ENCODE assay signal across 10 cellular contexts in genomic region chr6:90107721-90108364, GRCh38.
DNase-seq lines count a peak whose midpoint lies in the region; ATAC-seq, FAIRE-seq and TF ChIP-seq lines count a peak whose summit lies in the region.
"Had no signal": no experiment of that assay in that cellular context is flagged by ENCODE, and none has a peak within 500 bp of the region (broad histone marks: within the 10 kb centered on the region; RNA-seq: fewer than 3 reads in every experiment).

No MANE protein-coding gene starts in this region.

- H3K4me1 ChIP-seq in smooth muscle cell (ENCODE audit: low read depth) (peaks cover 7% of the 10 kb centered on the region), MM.1S (ENCODE audit: low read length) (peaks cover 41% of the 10 kb centered on the region)

- H3K27me3 Mint-ChIP-seq in neural crest cell (ENCODE audit: low read depth), result no peaks in the 10 kb centered on the region

- H3K79me2 ChIP-seq in smooth muscle cell (ENCODE audit: low read depth) (no peaks in the 10 kb centered on the region), MM.1S (ENCODE audit: low read length) (no peaks in the 10 kb centered on the region)

- peaks cover 6% of the 10 kb centered on the region for H3K9me3 Mint-ChIP-seq in neural crest cell

- H3K9ac ChIP-seq in smooth muscle cell (ENCODE audit: low read depth) (no peak overlapping the region), MM.1S (ENCODE audit: low read length) (no peak overlapping the region)

- ATAC-seq in GM18907 (IDR thresholded peaks at IDR 0.05; ENCODE audit: unreplicated experiment) (peak; percentile 94), GM21825 (IDR thresholded peaks at IDR 0.05; ENCODE audit: unreplicated experiment) (peak; percentile 86), HG03575 (IDR thresholded peaks at IDR 0.05; ENCODE audit: extremely low read depth, insufficient number of reproducible peaks, low FRiP score, unreplicated experiment) (peak; percentile 80), SK-N-SH treated with all-trans-retinoic acid at 6 μM for 48 hours (no peak)

- FAIRE-seq in urothelium cell line (lab: Jason Lieb, UNC), result no peak

- H4K20me1 ChIP-seq in smooth muscle cell (ENCODE audit: low read depth) (no peaks in the 10 kb centered on the region), MM.1S (ENCODE audit: insufficient read depth, low read length) (no peaks in the 10 kb centered on the region)

- H3K27ac ChIP-seq in smooth muscle cell (ENCODE audit: low read depth) (no peak overlapping the region), MM.1S (ENCODE audit: low read length) (no peak overlapping the region)

- DNase-seq in neural crest cell (ENCODE audit: low read depth, low spot score) (no peak), urothelium cell line (ENCODE audit: low spot score) (no peak), smooth muscle cell (lab: John Stamatoyannopoulos, UW; ENCODE audit: unreplicated experiment) (no peak), MM.1S (no peak)
- DNase-seq: NCI-H526, nephron progenitor cell had no signal

- H3K27ac Mint-ChIP-seq in neural crest cell (ENCODE audit: unreplicated experiment), result peak overlapping the region; percentile 65
- H3K27ac Mint-ChIP-seq: nephron progenitor cell had no signal

- H3K9me2 ChIP-seq in MM.1S (replicated peaks; ENCODE audit: insufficient read depth, low read length), result no peaks in the 10 kb centered on the region

- 94% methylated on average over 4 of the region's 4 CpGs for WGBS in smooth muscle cell (ENCODE audit: low lambda C conversion rate)

- H3K36me3 ChIP-seq in smooth muscle cell (ENCODE audit: low read depth) (no peaks in the 10 kb centered on the region), MM.1S (replicated peaks; ENCODE audit: insufficient read depth, low read length) (no peaks in the 10 kb centered on the region)

- no peak overlapping the region for H2AFZ ChIP-seq in smooth muscle cell (ENCODE audit: low read depth)
- H2AFZ ChIP-seq in MM.1S (ENCODE audit: low read length), result no peak overlapping the region

- TF ChIP-seq CTCF in neural crest cell (conservative IDR thresholded peaks at IDR 0.05) (no peak), smooth muscle cell (IDR thresholded peaks at IDR 0.05; ENCODE audit: borderline replicate concordance, insufficient read depth, poor library complexity, severe bottlenecking) (no peak), MM.1S (IDR thresholded peaks at IDR 0.05; ENCODE audit: low read length) (no peak)

- H3F3A ChIP-seq in smooth muscle cell (ENCODE audit: low read depth) (no peaks in the 10 kb centered on the region), MM.1S (ENCODE audit: insufficient read depth, low read length) (peaks cover 14% of the 10 kb centered on the region; the same call in 1 of the 2 replicates)

- peaks cover 9% of the 10 kb centered on the region for H3K36me3 Mint-ChIP-seq in neural crest cell (ENCODE audit: low read depth)

- no peak overlapping the region for H3K4me3 Mint-ChIP-seq in neural crest cell
- H3K4me3 Mint-ChIP-seq: nephron progenitor cell had no signal

- H3K9me3 ChIP-seq in smooth muscle cell (replicated peaks; ENCODE audit: low read depth) (peaks cover under 1% of the 10 kb centered on the region), MM.1S (replicated peaks; ENCODE audit: insufficient read depth, low read length) (no peaks in the 10 kb centered on the region)

- H3K4me2 ChIP-seq in smooth muscle cell (no peak overlapping the region), MM.1S (ENCODE audit: low read depth, low read length) (no peak overlapping the region)

- H3K4me3 ChIP-seq in smooth muscle cell (no peak overlapping the region), MM.1S (ENCODE audit: low read length) (no peak overlapping the region)

- H3K27me3 ChIP-seq in smooth muscle cell (ENCODE audit: low read depth), result no peaks in the 10 kb centered on the region
- no peaks in the 10 kb centered on the region for H3K27me3 ChIP-seq in MM.1S (replicated peaks; ENCODE audit: insufficient read depth, low read length)

- H3K4me1 Mint-ChIP-seq in neural crest cell, result peaks cover 37% of the 10 kb centered on the region

TF ChIP-seq in SK-N-SH treated with all-trans-retinoic acid at 6 μM for 48 hours, 23 proteins besides CTCF, POLR2A, EP300 and RAD21:
- TF ChIP-seq OSR1 (CRISPR knock-in tag; IDR thresholded peaks at IDR 0.05), result no peak
- no peak for TF ChIP-seq ZNF565 (CRISPR knock-in tag; conservative IDR thresholded peaks at IDR 0.05; ENCODE audit: low read depth)
- TF ChIP-seq RARB (CRISPR knock-in tag; IDR thresholded peaks at IDR 0.05), result no peak
- no peak for TF ChIP-seq ARNTL (CRISPR knock-in tag; IDR thresholded peaks at IDR 0.05; ENCODE audit: borderline replicate concordance, low read depth)
- no peak for TF ChIP-seq BACH2 (CRISPR knock-in tag; IDR thresholded peaks at IDR 0.05; ENCODE audit: borderline replicate concordance)
- TF ChIP-seq ZFP3 (CRISPR knock-in tag; IDR thresholded peaks at IDR 0.05), result no peak
- TF ChIP-seq TOX (CRISPR knock-in tag; IDR thresholded peaks at IDR 0.05; ENCODE audit: borderline replicate concordance), result no peak
- no peak for TF ChIP-seq ZNF70 (CRISPR knock-in tag; IDR thresholded peaks at IDR 0.05)
- TF ChIP-seq GLIS3 (CRISPR knock-in tag; IDR thresholded peaks at IDR 0.05), result no peak
- no peak for TF ChIP-seq ISL1 (CRISPR knock-in tag; IDR thresholded peaks at IDR 0.05)
